In the genomic region with DNA sequence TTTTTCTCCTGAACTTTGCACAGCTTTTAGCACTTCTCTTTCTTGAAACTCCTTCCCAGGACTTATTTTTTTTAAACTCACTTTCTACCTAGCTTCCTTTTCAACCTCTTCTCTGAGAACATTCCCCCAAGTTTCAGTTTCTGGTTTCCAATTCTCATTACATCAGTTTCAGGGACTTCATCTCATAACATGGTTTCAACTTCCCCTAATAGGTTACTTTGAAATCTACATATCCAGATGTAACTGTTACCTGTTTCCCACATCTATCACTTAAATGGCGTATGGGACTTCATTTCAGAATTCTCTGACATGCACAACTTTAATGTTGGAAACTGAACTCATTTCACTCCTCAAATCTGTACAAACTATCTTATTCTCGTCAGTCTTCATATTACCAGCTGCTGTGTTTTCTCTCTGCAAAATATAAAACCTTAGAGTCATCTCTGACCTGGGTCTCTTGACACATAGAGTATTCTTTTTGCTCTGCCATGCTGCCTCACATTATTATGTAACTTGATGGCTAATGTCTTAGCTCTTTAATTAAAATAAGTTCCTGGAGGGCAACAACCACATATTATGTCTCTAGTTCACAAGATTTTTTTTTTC, we compare ENCODE assay signal across 17 cellular contexts. TPM values are rescaled to one million over a fixed set of nuclear protein-coding genes. Genes with fewer than 3 reads are reported as not detected.
DNase-seq lines count a peak whose midpoint lies in the region; ATAC-seq, FAIRE-seq and TF ChIP-seq lines count a peak whose summit lies in the region.
"Had no signal": no experiment of that assay in that cellular context is flagged by ENCODE, and none has a peak within 500 bp of the region (broad histone marks: within the 10 kb centered on the region; RNA-seq: fewer than 3 reads in every experiment).

No MANE protein-coding gene starts in this region.

- POLR2A ChIA-PET in GM12878 (lab: Charles Lee): interaction anchor here (0.6 to 0.7 kb wide), 2 partner anchors 43 to 151 kb away, joined by 4 to 5 read pairs; no protein-coding TSS in a partner anchor

- in situ Hi-C loops in GM12878 (cut with MboI): no loop called here

- TF ChIP-seq CTCF in GM12878 (IDR thresholded peaks at IDR 0.05 in 2 of 3, conservative IDR thresholded peaks at IDR 0.05 in 1 of 3; ENCODE audit: control insufficient read depth in 2 of 3, extremely low read depth in 1 of 3, insufficient read depth in 1 of 3, low read depth in 3 of 3, low read length in 3 of 3): no peak

- no peaks in the 10 kb centered on the region for H4K20me1 ChIP-seq in GM12878 (ENCODE audit: control insufficient read depth, insufficient read depth)

- ATAC-seq in GM19438 (IDR thresholded peaks at IDR 0.05; ENCODE audit: low read depth, unreplicated experiment) (peak; percentile 75), HG03103 (IDR thresholded peaks at IDR 0.05; ENCODE audit: low read depth, unreplicated experiment) (peak; percentile 58), GM12878 (peak; percentile 81), GM18505 (IDR thresholded peaks at IDR 0.05; ENCODE audit: unreplicated experiment) (no peak)

- peak; percentile 8 for DNase-seq in SIG-M5 treated with dmso at 0.1 percent for 504 hours (lab: John Stamatoyannopoulos, UW; ENCODE audit: unreplicated experiment)
- no peak for DNase-seq in SIG-M5 (lab: John Stamatoyannopoulos, UW)
- DNase-seq in GM12878 (ENCODE audit: low read depth, low spot score): peak; percentile 24
- no peak for DNase-seq in AML-193 (lab: John Stamatoyannopoulos, UW)
- no peak for DNase-seq in GM19240 (ENCODE audit: insufficient read length, low spot score)
- DNase-seq: 8988T, COR-L47, foreskin melanocyte, HFFc6, NCI-H2171 treated with DMSO at 0.1 percent for 48 hours, tibial artery had no signal

- no TSS peak for BruUV-seq in GM12878 (replicated peaks; lab: Mats Ljungman, UMichigan)

- TF ChIP-seq RAD21 in GM12878 (IDR thresholded peaks at IDR 0.05; ENCODE audit: insufficient read depth, low read depth, low read length): no peak

- peaks cover 0 to 2% of the 10 kb centered on the region in 2 experiments; a peak in 1 of 4 replicates for H3K36me3 ChIP-seq in GM12878 (ENCODE audit: control insufficient read depth in 2 of 2, insufficient read depth in 2 of 2, low read length in 1 of 2)

- H2AFZ ChIP-seq in GM12878 (ENCODE audit: control insufficient read depth, low read depth, low read length): no peak overlapping the region

- TF ChIP-seq EP300 in GM12878 (IDR thresholded peaks at IDR 0.05; ENCODE audit: borderline replicate concordance in 1 of 2, control insufficient read depth in 1 of 2, low read depth in 2 of 2, low read length in 2 of 2): no peak

- H3K27me3 ChIP-seq in GM12878 (replicated peaks in 1 of 2; ENCODE audit: control insufficient read depth in 2 of 2, insufficient read depth in 2 of 2, low read length in 1 of 2): no peaks in the 10 kb centered on the region
- H3K27me3 ChIP-seq: cardiac muscle cell, tibial artery had no signal

- CTCF ChIA-PET in GM12878 (lab: Yijun Ruan, JAX): interaction anchor here (0.8 to 1.8 kb wide), 6 partner anchors 9 to 202 kb away, joined by 3 to 4 read pairs (median 4); no protein-coding TSS in a partner anchor

- RAD21 ChIA-PET in GM12878 (lab: Charles Lee; ENCODE audit: unreplicated experiment): interaction anchor here (0.6 to 0.9 kb wide), 2 partner anchors 225 to 652 kb away, joined by 3 read pairs; no protein-coding TSS in a partner anchor

- H3K4me3 ChIP-seq in GM12878: no peak overlapping the region
- H3K4me3 ChIP-seq: cardiac muscle cell, smooth muscle cell, tibial artery had no signal

- H3K4me1 ChIP-seq in GM12878 (ENCODE audit: control insufficient read depth, insufficient read depth, low read length): peaks cover 11% of the 10 kb centered on the region
- H3K4me1 ChIP-seq: tibial artery had no signal

- FAIRE-seq in GM12878 (lab: Jason Lieb, UNC): no peak

- no peaks in the 10 kb centered on the region for H3K9me3 ChIP-seq in GM12878 (replicated peaks; ENCODE audit: control insufficient read depth, insufficient read depth, low read length)
- H3K9me3 ChIP-seq: tibial artery had no signal

- H3K79me2 ChIP-seq in GM12878 (ENCODE audit: control insufficient read depth, insufficient read depth, low read length): no peaks in the 10 kb centered on the region

- no peak overlapping the region for H3K9ac ChIP-seq in GM12878 (ENCODE audit: control insufficient read depth, insufficient read depth, low read length)

- no peak overlapping the region for H3K4me2 ChIP-seq in GM12878 (ENCODE audit: control insufficient read depth, insufficient read depth)
- H3K4me2 ChIP-seq: smooth muscle cell had no signal

- TF ChIP-seq POLR2A in GM12878 (IDR thresholded peaks at IDR 0.05; ENCODE audit: low read depth, low read length) (no peak), GM18505 (IDR thresholded peaks at IDR 0.05; ENCODE audit: borderline replicate concordance, extremely low read depth, insufficient read depth, insufficient read length) (no peak)

- SMC1A ChIA-PET in GM12878 (lab: Charles Lee; ENCODE audit: uncharacterized antibody, unreplicated experiment): interaction anchor here (0.6 to 1.7 kb wide), 11 partner anchors 10 to 657 kb away, joined by 3 to 6 read pairs (median 4); no protein-coding TSS in a partner anchor

- H3K27ac ChIP-seq in GM12878 (ENCODE audit: control insufficient read depth, insufficient read depth): peak overlapping the region; percentile 31; the same call in 1 of the 2 replicates
- H3K27ac ChIP-seq: cardiac muscle cell, tibial artery had no signal

- WGBS in GM12878 (ENCODE audit: insufficient coverage, insufficient replicate concordance, low lambda C conversion rate, missing lambda C conversion rate): 28% methylated on average over 2 of the region's 2 CpGs

- intact Hi-C loops in GM12878 (cut with micrococcal nuclease; ENCODE audit: unreplicated experiment): loop anchor here (5.0 kb wide), 1 partner anchor 89 kb away; no protein-coding TSS in a partner anchor

TF ChIP-seq in GM12878, 131 proteins besides CTCF, POLR2A, EP300 and RAD21 (continues in another document):
- peak; percentile 61 for TF ChIP-seq RUNX3 (IDR thresholded peaks at IDR 0.05; ENCODE audit: low read length)
- TF ChIP-seq, protein P1, sequence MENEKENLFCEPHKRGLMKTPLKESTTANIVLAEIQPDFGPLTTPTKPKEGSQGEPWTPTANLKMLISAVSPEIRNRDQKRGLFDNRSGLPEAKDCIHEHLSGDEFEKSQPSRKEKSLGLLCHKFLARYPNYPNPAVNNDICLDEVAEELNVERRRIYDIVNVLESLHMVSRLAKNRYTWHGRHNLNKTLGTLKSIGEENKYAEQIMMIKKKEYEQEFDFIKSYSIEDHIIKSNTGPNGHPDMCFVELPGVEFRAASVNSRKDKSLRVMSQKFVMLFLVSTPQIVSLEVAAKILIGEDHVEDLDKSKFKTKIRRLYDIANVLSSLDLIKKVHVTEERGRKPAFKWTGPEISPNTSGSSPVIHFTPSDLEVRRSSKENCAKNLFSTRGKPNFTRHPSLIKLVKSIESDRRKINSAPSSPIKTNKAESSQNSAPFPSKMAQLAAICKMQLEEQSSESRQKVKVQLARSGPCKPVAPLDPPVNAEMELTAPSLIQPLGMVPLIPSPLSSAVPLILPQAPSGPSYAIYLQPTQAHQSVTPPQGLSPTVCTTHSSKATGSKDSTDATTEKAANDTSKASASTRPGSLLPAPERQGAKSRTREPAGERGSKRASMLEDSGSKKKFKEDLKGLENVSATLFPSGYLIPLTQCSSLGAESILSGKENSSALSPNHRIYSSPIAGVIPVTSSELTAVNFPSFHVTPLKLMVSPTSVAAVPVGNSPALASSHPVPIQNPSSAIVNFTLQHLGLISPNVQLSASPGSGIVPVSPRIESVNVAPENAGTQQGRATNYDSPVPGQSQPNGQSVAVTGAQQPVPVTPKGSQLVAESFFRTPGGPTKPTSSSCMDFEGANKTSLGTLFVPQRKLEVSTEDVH (IDR thresholded peaks at IDR 0.05; ENCODE audit: low read depth, partially characterized antibody): no peak
- TF ChIP-seq, protein P2, sequence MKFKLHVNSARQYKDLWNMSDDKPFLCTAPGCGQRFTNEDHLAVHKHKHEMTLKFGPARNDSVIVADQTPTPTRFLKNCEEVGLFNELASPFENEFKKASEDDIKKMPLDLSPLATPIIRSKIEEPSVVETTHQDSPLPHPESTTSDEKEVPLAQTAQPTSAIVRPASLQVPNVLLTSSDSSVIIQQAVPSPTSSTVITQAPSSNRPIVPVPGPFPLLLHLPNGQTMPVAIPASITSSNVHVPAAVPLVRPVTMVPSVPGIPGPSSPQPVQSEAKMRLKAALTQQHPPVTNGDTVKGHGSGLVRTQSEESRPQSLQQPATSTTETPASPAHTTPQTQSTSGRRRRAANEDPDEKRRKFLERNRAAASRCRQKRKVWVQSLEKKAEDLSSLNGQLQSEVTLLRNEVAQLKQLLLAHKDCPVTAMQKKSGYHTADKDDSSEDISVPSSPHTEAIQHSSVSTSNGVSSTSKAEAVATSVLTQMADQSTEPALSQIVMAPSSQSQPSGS (IDR thresholded peaks at IDR 0.05; ENCODE audit: low read length): peak; percentile 66
- TF ChIP-seq EED (IDR thresholded peaks at IDR 0.05; ENCODE audit: low read depth): peak; percentile 45; the same call in 1 of the 2 replicates
- peak; percentile 75 to 78 for TF ChIP-seq IKZF2 (IDR thresholded peaks at IDR 0.05)
- TF ChIP-seq NRF1 (conservative IDR thresholded peaks at IDR 0.05; ENCODE audit: low read depth, low read length): no peak
- TF ChIP-seq ETV6 (conservative IDR thresholded peaks at IDR 0.05 in 1 of 2, IDR thresholded peaks at IDR 0.05 in 1 of 2; ENCODE audit: borderline replicate concordance in 1 of 2, low read depth in 1 of 2): peak in 1 of 2 experiments; percentile 79; a peak in 2 of 4 replicates
- TF ChIP-seq ATF7 (IDR thresholded peaks at IDR 0.05; ENCODE audit: low read depth): peak; percentile 60; the same call in 1 of the 2 replicates

RNA-seq across cellular contexts. Expression of a gene that starts 58.4 kb away (rescaled TPM):
- 0.25 and 0.49 TPM in 2 replicates for total RNA-seq in GM12878 (2013; cell fraction: nucleolus; rRNA removed)
- total RNA-seq in GM12878 (2014; rRNA removed) (0.33 TPM in 1 of 2 replicates, not detected in the other), GM12878 (2014; rRNA removed; fragmentation: Illumina TruSeq; extraction: Trizol) (not detected in 2 replicates), GM12878 (2021) (not detected in 2 replicates)
- polyA plus RNA-seq in GM12878 (2011; ENCODE audit: low read depth): 0.47 TPM
- polyA plus RNA-seq in GM12878 (2011; rRNA removed) (not detected in 2 replicates), GM12878 (2014; fragmentation: Illumina TruSeq; extraction: Trizol) (not detected in 2 replicates), GM12878 (2014; fragmentation: Nextera tagmentation; extraction: Ambion mirVana) (under 1 TPM; 0.09 to 0.26 TPM), GM12878 (2014; rRNA removed) (0.08 TPM in 1 of 2 replicates, not detected in the other), GM12878 (2016; fragmentation: Nextera tagmentation; extraction: Ambion mirVana) (under 1 TPM; 0.18 to 0.68 TPM)
- not detected in 2 replicates for polyA plus RNA-seq in GM12878 (2011; cell fraction: cytosol; rRNA removed)
- polyA plus RNA-seq in GM12878 (2011; cell fraction: nucleus; rRNA removed): not detected in 2 replicates
- 0.44 and 0.88 TPM in 2 replicates for polyA plus RNA-seq in GM12878 (2012)
- 0.15 and 0.21 TPM in 2 replicates for polyA minus RNA-seq in GM12878 (2011; rRNA and poly(A)+ RNA removed)
- polyA minus RNA-seq in GM12878 (2011; cell fraction: cytosol; rRNA and poly(A)+ RNA removed): not detected in 2 replicates
- 0.36 TPM in 1 of 2 replicates, not detected in the other for polyA minus RNA-seq in GM12878 (2011; cell fraction: nucleus; rRNA and poly(A)+ RNA removed)
- total RNA-seq: HFFc6, osteoblast, smooth muscle cell had no signal
- polyA plus RNA-seq: smooth muscle cell had no signal

Comparison
In these comparisons a context has a peak if more than half of its experiments do, and no peak if none do; other contexts are left out.
1. DNase-seq: peak in SIG-M5 treated with dmso at 0.1 percent for 504 hours (single experiment) and GM12878 (single experiment); none in SIG-M5 (single experiment), AML-193 (0 of 2) and GM19240 (single experiment).